ENCODE assay signal across 1 cellular context in genomic region chr19:621191-621590, GRCh38.
TF ChIP-seq lines count a peak whose summit lies in the region.

No MANE protein-coding gene starts in this region.

TF ChIP-seq in K562, 482 proteins besides CTCF, POLR2A, EP300 and RAD21:
- peak; percentile 1 for TF ChIP-seq FIP1L1 (IDR thresholded peaks at IDR 0.05; ENCODE audit: low read depth, low read length, poor library complexity, severe bottlenecking)
- peak; percentile 56 for TF ChIP-seq NFIC (IDR thresholded peaks at IDR 0.05)
- TF ChIP-seq ZBTB33 (CRISPR knock-in tag; IDR thresholded peaks at IDR 0.05): peak; percentile 70; the same call in 1 of the 2 replicates
